In genomic region chr18:77765468-77765867, GRCh38 we compare ENCODE assay signal across 7 cellular contexts.
DNase-seq lines count a peak whose midpoint lies in the region; ATAC-seq and TF ChIP-seq lines count a peak whose summit lies in the region.

No MANE protein-coding gene starts in this region.

- H3K9ac ChIP-seq in MM.1S (ENCODE audit: low read length) = no peak overlapping the region

- no peaks in the 10 kb centered on the region for H3K36me3 ChIP-seq in GM06990 (ENCODE audit: control insufficient read depth, insufficient read depth, low read length)
- no peaks in the 10 kb centered on the region for H3K36me3 ChIP-seq in MM.1S (replicated peaks; ENCODE audit: insufficient read depth, low read length)
- no peaks in the 10 kb centered on the region for H3K36me3 ChIP-seq in RWPE2 (ENCODE audit: low read depth)
- no peaks in the 10 kb centered on the region for H3K36me3 ChIP-seq in left lung

- H3K27ac ChIP-seq in MM.1S (ENCODE audit: low read length) (no peak overlapping the region), RWPE2 (ENCODE audit: poor library complexity, severe bottlenecking) (no peak overlapping the region), left lung (no peak overlapping the region)

- no peaks in the 10 kb centered on the region for H3K9me3 ChIP-seq in MM.1S (replicated peaks; ENCODE audit: insufficient read depth, low read length)
- no peaks in the 10 kb centered on the region for H3K9me3 ChIP-seq in RWPE2 (ENCODE audit: severe bottlenecking)
- H3K9me3 ChIP-seq in left lung = no peaks in the 10 kb centered on the region

- H3K4me3 ChIP-seq in GM06990 (replicated peaks; ENCODE audit: low read depth, low read length) = no peak overlapping the region
- H3K4me3 ChIP-seq in MM.1S (ENCODE audit: low read length) = no peak overlapping the region
- H3K4me3 ChIP-seq in RWPE2 (ENCODE audit: severe bottlenecking) = no peak overlapping the region
- no peak overlapping the region for H3K4me3 ChIP-seq in left lung

- ATAC-seq in RWPE2 (ENCODE audit: low read depth) = peak; percentile 72
- peak; percentile 73 for ATAC-seq in left lung
- no peak for ATAC-seq in HG02642 (IDR thresholded peaks at IDR 0.05; ENCODE audit: poor library complexity, unreplicated experiment)

- H4K20me1 ChIP-seq in MM.1S (ENCODE audit: insufficient read depth, low read length) = no peaks in the 10 kb centered on the region

- no peak overlapping the region for H2AFZ ChIP-seq in MM.1S (ENCODE audit: low read length)

- H3K27me3 ChIP-seq in GM06990 (replicated peaks; ENCODE audit: control insufficient read depth, insufficient read depth, low read length) (no peaks in the 10 kb centered on the region), MM.1S (replicated peaks; ENCODE audit: insufficient read depth, low read length) (no peaks in the 10 kb centered on the region), RWPE2 (ENCODE audit: insufficient read depth, poor library complexity, severe bottlenecking) (no peaks in the 10 kb centered on the region), left lung (peaks cover 0 to 17% of the 10 kb centered on the region in 2 donors)

- no peaks in the 10 kb centered on the region for H3K79me2 ChIP-seq in MM.1S (ENCODE audit: low read length)

- H3K4me1 ChIP-seq in MM.1S (ENCODE audit: low read length) = no peaks in the 10 kb centered on the region
- H3K4me1 ChIP-seq in RWPE2 (ENCODE audit: insufficient read depth, poor library complexity, severe bottlenecking) = no peaks in the 10 kb centered on the region
- peaks cover 0 to 3% of the 10 kb centered on the region in 2 donors for H3K4me1 ChIP-seq in left lung

- DNase-seq in GM06990 (ENCODE audit: extremely low read depth, insufficient read length) (no peak), MM.1S (no peak), RWPE2 (ENCODE audit: low spot score) (no peak), left lung (no peak), AG20443 (ENCODE audit: low spot score) (no peak), NK-92 (lab: John Stamatoyannopoulos, UW; ENCODE audit: unreplicated experiment) (no peak)

- intact Hi-C loops in left lung (cut with DNase I) = no loop called here

- no peaks in the 10 kb centered on the region for H3F3A ChIP-seq in MM.1S (ENCODE audit: insufficient read depth, low read length)

- TF ChIP-seq CTCF in GM06990 (IDR thresholded peaks at IDR 0.05; ENCODE audit: insufficient read depth, low read length, poor library complexity, severe bottlenecking) (peak; percentile 7), MM.1S (IDR thresholded peaks at IDR 0.05; ENCODE audit: low read length) (peak; percentile 25), RWPE2 (IDR thresholded peaks at IDR 0.05; ENCODE audit: poor library complexity, severe bottlenecking) (peak; percentile 51), left lung (IDR thresholded peaks at IDR 0.05) (peak in 1 of 2 donors; percentile 36)

- H3K4me2 ChIP-seq in MM.1S (ENCODE audit: low read depth, low read length) = no peak overlapping the region

- H3K9me2 ChIP-seq in MM.1S (replicated peaks; ENCODE audit: insufficient read depth, low read length) = no peaks in the 10 kb centered on the region
